In genomic region chr10:123669901-123670300, GRCh38 we compare ENCODE assay signal across 21 cellular contexts. TPM values are rescaled to one million over a fixed set of nuclear protein-coding genes. Genes with fewer than 3 reads are reported as not detected.
"Had no signal": no experiment of that assay in that cellular context is flagged by ENCODE, and none has a peak within 500 bp of the region (broad histone marks: within the 10 kb centered on the region; RNA-seq: fewer than 3 reads in every experiment).

No MANE protein-coding gene starts in this region.

- H3K36me3 Mint-ChIP-seq: activated CD4-positive, alpha-beta memory T cell treated with anti-CD3 and anti-CD28 coated beads for 36 hours; activated CD8-positive, alpha-beta memory T cell treated with anti-CD3 and anti-CD28 coated beads, Interleukin-2, amount 10 ng/mL, durations not matched to agents 7 days and 5 days; natural killer cell; T-cell had no signal

- H3K4me3 Mint-ChIP-seq: activated CD4-positive, alpha-beta memory T cell treated with anti-CD3 and anti-CD28 coated beads for 36 hours; activated CD8-positive, alpha-beta memory T cell treated with anti-CD3 and anti-CD28 coated beads, Interleukin-2, amount 10 ng/mL, durations not matched to agents 7 days and 5 days; natural killer cell; stimulated activated naive B cell treated with anti-CD40 and anti-IgM and Interleukin-4, amounts not matched to agents 10 μg/mL and 1 μg/mL and 100 μg/mL, for 72 hours; T-cell had no signal

- H3K36me3 ChIP-seq: adrenal gland, tibial nerve had no signal

- H3K9me3 Mint-ChIP-seq: natural killer cell, T-cell had no signal

- H3K4me3 ChIP-seq: adrenal gland, tibial nerve had no signal

- DNase-seq: activated CD4-positive, alpha-beta memory T cell treated with anti-CD3 and anti-CD28 coated beads for 36 hours; activated CD4-positive, alpha-beta T cell treated with anti-CD3 and anti-CD28 coated beads for 1 hour; activated CD8-positive, alpha-beta memory T cell treated with anti-CD3 and anti-CD28 coated beads, Interleukin-2, amount 10 ng/mL, durations not matched to agents 7 days and 5 days; activated naive CD4-positive, alpha-beta T cell treated with anti-CD3 and anti-CD28 coated beads, Interleukin-2, amount 50 U/mL, for 16 hours; activated T-cell treated with anti-CD3 and anti-CD28 coated beads, Interleukin-2, amount 50 U/mL, for 1 hour; adrenal gland; hippocampal formation; mesendoderm; natural killer cell; stimulated activated CD4-positive, alpha-beta T cell treated with anti-CD3 and anti-CD28 coated beads, Interleukin-2, amount 100 ng/mL, for 48 hours; stimulated activated naive B cell treated with anti-CD40 and anti-IgM and Interleukin-4, amounts not matched to agents 10 μg/mL and 1 μg/mL and 100 μg/mL, for 72 hours; T-cell; T-helper 9 cell had no signal

- H3K4me1 ChIP-seq: adrenal gland, tibial nerve had no signal

- H3K27ac Mint-ChIP-seq: activated CD4-positive, alpha-beta memory T cell treated with anti-CD3 and anti-CD28 coated beads for 36 hours; activated CD8-positive, alpha-beta memory T cell treated with anti-CD3 and anti-CD28 coated beads, Interleukin-2, amount 10 ng/mL, durations not matched to agents 7 days and 5 days; natural killer cell; stimulated activated naive B cell treated with anti-CD40 and anti-IgM and Interleukin-4, amounts not matched to agents 10 μg/mL and 1 μg/mL and 100 μg/mL, for 72 hours; T-cell had no signal

- H3K9me3 ChIP-seq: adrenal gland had no signal

- H3K27ac ChIP-seq: adrenal gland, tibial nerve had no signal

- H3K4me1 Mint-ChIP-seq: activated CD8-positive, alpha-beta memory T cell treated with anti-CD3 and anti-CD28 coated beads, Interleukin-2, amount 10 ng/mL, durations not matched to agents 7 days and 5 days; natural killer cell; stimulated activated naive B cell treated with anti-CD40 and anti-IgM and Interleukin-4, amounts not matched to agents 10 μg/mL and 1 μg/mL and 100 μg/mL, for 72 hours; T-cell had no signal

RNA-seq across cellular contexts. Expression of gene GPR26, which starts 3.7 kb away (rescaled TPM):
- total RNA-seq: activated CD4-positive, alpha-beta memory T cell treated with anti-CD3 and anti-CD28 coated beads for 36 hours; activated CD8-positive, alpha-beta memory T cell treated with anti-CD3 and anti-CD28 coated beads, Interleukin-2, amount 10 ng/mL, durations not matched to agents 7 days and 5 days; adrenal gland; cardiac septum; fibroblast of villous mesenchyme; liver; natural killer cell; posterior vena cava; skeletal muscle tissue; subcutaneous adipose tissue; T-cell; tibial nerve had no signal
- polyA plus RNA-seq: adrenal gland, esophagus, liver had no signal
